ENCODE assay signal across 15 cellular contexts in genomic region chr7:47292832-47293309, GRCh38.
DNase-seq lines count a peak whose midpoint lies in the region; ATAC-seq, FAIRE-seq and TF ChIP-seq lines count a peak whose summit lies in the region.
"Had no signal": no experiment of that assay in that cellular context is flagged by ENCODE, and none has a peak within 500 bp of the region (broad histone marks: within the 10 kb centered on the region; RNA-seq: fewer than 3 reads in every experiment).

No MANE protein-coding gene starts in this region.

- no peaks in the 10 kb centered on the region for H3K79me2 ChIP-seq in Karpas-422 (ENCODE audit: low read length)

- H3K4me1 Mint-ChIP-seq in activated CD4-positive, alpha-beta T cell treated with anti-CD3 and anti-CD28 coated beads, Interleukin-2, amount 10 ng/mL, durations not matched to agents 24 days and 14 days: peaks cover 17% of the 10 kb centered on the region
- peaks cover 16% of the 10 kb centered on the region for H3K4me1 Mint-ChIP-seq in activated CD4-positive, alpha-beta T cell treated with anti-CD3 and anti-CD28 coated beads for 36 hours
- peaks cover 3% of the 10 kb centered on the region for H3K4me1 Mint-ChIP-seq in type B pancreatic cell (ENCODE audit: unreplicated experiment)
- no peaks in the 10 kb centered on the region for H3K4me1 Mint-ChIP-seq in activated T-helper 17 cell treated with anti-CD3 and anti-CD28 coated beads, Interleukin-2, amount 50 U/mL, for 72 hours

- H3K27me3 Mint-ChIP-seq in activated CD4-positive, alpha-beta T cell treated with anti-CD3 and anti-CD28 coated beads, Interleukin-2, amount 10 ng/mL, durations not matched to agents 24 days and 14 days: no peaks in the 10 kb centered on the region
- H3K27me3 Mint-ChIP-seq in activated CD4-positive, alpha-beta T cell treated with anti-CD3 and anti-CD28 coated beads for 36 hours: no peaks in the 10 kb centered on the region
- no peaks in the 10 kb centered on the region for H3K27me3 Mint-ChIP-seq in type B pancreatic cell
- peaks cover under 1% of the 10 kb centered on the region for H3K27me3 Mint-ChIP-seq in activated T-helper 17 cell treated with anti-CD3 and anti-CD28 coated beads, Interleukin-2, amount 50 U/mL, for 72 hours

- H3K36me3 Mint-ChIP-seq in activated CD4-positive, alpha-beta T cell treated with anti-CD3 and anti-CD28 coated beads, Interleukin-2, amount 10 ng/mL, durations not matched to agents 24 days and 14 days (ENCODE audit: low read depth): peaks cover 7% of the 10 kb centered on the region
- H3K36me3 Mint-ChIP-seq in activated CD4-positive, alpha-beta T cell treated with anti-CD3 and anti-CD28 coated beads for 36 hours (ENCODE audit: low read depth): no peaks in the 10 kb centered on the region
- peaks cover 65% of the 10 kb centered on the region for H3K36me3 Mint-ChIP-seq in type B pancreatic cell
- H3K36me3 Mint-ChIP-seq in activated T-helper 17 cell treated with anti-CD3 and anti-CD28 coated beads, Interleukin-2, amount 50 U/mL, for 72 hours (ENCODE audit: low read depth): no peaks in the 10 kb centered on the region

- H3K4me1 ChIP-seq in mucosa of descending colon (ENCODE audit: low read depth) (peaks cover 3% of the 10 kb centered on the region), Karpas-422 (ENCODE audit: low read length) (no peaks in the 10 kb centered on the region)

- no peak for DNase-seq in activated CD4-positive, alpha-beta T cell treated with anti-CD3 and anti-CD28 coated beads, Interleukin-2, amount 10 ng/mL, durations not matched to agents 24 days and 14 days
- DNase-seq in activated CD4-positive, alpha-beta T cell treated with anti-CD3 and anti-CD28 coated beads for 36 hours: no peak
- peak; percentile 5 for DNase-seq in bronchial epithelial cell (ENCODE audit: low read depth)
- DNase-seq in mucosa of descending colon: no peak
- DNase-seq in type B pancreatic cell (ENCODE audit: extremely low spot score, unreplicated experiment): no peak
- DNase-seq in NCI-H1105 (lab: John Stamatoyannopoulos, UW): no peak
- DNase-seq in Karpas-422: no peak
- DNase-seq: 8988T; activated gamma-delta T cell treated with Interleukin-2 at 50 U/mL for 16 hours; foreskin keratinocyte; NCI-H345; stimulated activated CD8-positive, alpha-beta memory T cell treated with anti-CD3 and anti-CD28 coated beads, Interleukin-4, amount 100 ng/mL, for 48 hours; thyroid gland; WERI-Rb-1 had no signal

- CTCF ChIA-PET in activated CD4-positive, alpha-beta T cell treated with anti-CD3 and anti-CD28 coated beads for 36 hours (lab: Charles Lee): no interaction called here

- intact Hi-C loops in activated CD4-positive, alpha-beta T cell treated with anti-CD3 and anti-CD28 coated beads, Interleukin-2, amount 10 ng/mL, durations not matched to agents 24 days and 14 days (cut with micrococcal nuclease): no loop called here
- intact Hi-C loops in activated CD4-positive, alpha-beta T cell treated with anti-CD3 and anti-CD28 coated beads for 36 hours (cut with DNase I, micrococcal nuclease): loop anchor here in 1 of 2 experiments (5.0 kb wide), 1 partner anchor 189 kb away; no protein-coding TSS in a partner anchor
- intact Hi-C loops in mucosa of descending colon (cut with DNase I, micrococcal nuclease): no loop called here

- H3K9me2 ChIP-seq in Karpas-422 (replicated peaks; ENCODE audit: insufficient read depth, low read length): no peaks in the 10 kb centered on the region

- no peaks in the 10 kb centered on the region for H3K9me3 ChIP-seq in mucosa of descending colon
- H3K9me3 ChIP-seq in Karpas-422 (ENCODE audit: low read length): no peaks in the 10 kb centered on the region
- H3K9me3 ChIP-seq: thyroid gland had no signal

- peaks cover 2% of the 10 kb centered on the region for H3K36me3 ChIP-seq in bronchial epithelial cell (ENCODE audit: control insufficient read depth, insufficient read depth, low read length)
- H3K36me3 ChIP-seq in mucosa of descending colon (ENCODE audit: low read depth): no peaks in the 10 kb centered on the region
- peaks cover 39% of the 10 kb centered on the region for H3K36me3 ChIP-seq in Karpas-422 (ENCODE audit: insufficient read depth, low read length)
- H3K36me3 ChIP-seq: WERI-Rb-1 had no signal

- no peak for TF ChIP-seq CTCF in bronchial epithelial cell (IDR thresholded peaks at IDR 0.05; ENCODE audit: insufficient read depth, low read length, severe bottlenecking)
- no peak for TF ChIP-seq CTCF in mucosa of descending colon (IDR thresholded peaks at IDR 0.05)
- TF ChIP-seq CTCF in type B pancreatic cell (conservative IDR thresholded peaks at IDR 0.05): no peak

- no peak overlapping the region for H3K4me2 ChIP-seq in Karpas-422 (ENCODE audit: low read depth, low read length, poor library complexity, severe bottlenecking)

- H3K4me3 ChIP-seq in bronchial epithelial cell (ENCODE audit: low read depth, low read length) (no peak overlapping the region), mucosa of descending colon (no peak overlapping the region), Karpas-422 (ENCODE audit: low read length) (no peak overlapping the region)
- H3K4me3 ChIP-seq: thyroid gland had no signal

- H2AFZ ChIP-seq in Karpas-422 (ENCODE audit: low read length): no peak overlapping the region

- FAIRE-seq in bronchial epithelial cell (lab: Jason Lieb, UNC): no peak

- no peaks in the 10 kb centered on the region for H3K9me3 Mint-ChIP-seq in activated CD4-positive, alpha-beta T cell treated with anti-CD3 and anti-CD28 coated beads, Interleukin-2, amount 10 ng/mL, durations not matched to agents 24 days and 14 days
- H3K9me3 Mint-ChIP-seq in activated CD4-positive, alpha-beta T cell treated with anti-CD3 and anti-CD28 coated beads for 36 hours (ENCODE audit: low read depth): no peaks in the 10 kb centered on the region
- H3K9me3 Mint-ChIP-seq in type B pancreatic cell: no peaks in the 10 kb centered on the region
- peaks cover 5% of the 10 kb centered on the region for H3K9me3 Mint-ChIP-seq in activated T-helper 17 cell treated with anti-CD3 and anti-CD28 coated beads, Interleukin-2, amount 50 U/mL, for 72 hours

- no peak overlapping the region for H3K9ac ChIP-seq in Karpas-422 (ENCODE audit: low read length)

- no peak for ATAC-seq in activated CD4-positive, alpha-beta T cell treated with anti-CD3 and anti-CD28 coated beads for 36 hours
- ATAC-seq in mucosa of descending colon: peak; percentile 38
- no peak for ATAC-seq in activated T-helper 17 cell treated with anti-CD3 and anti-CD28 coated beads, Interleukin-2, amount 50 U/mL, for 72 hours (replicated peaks)
- ATAC-seq: foreskin keratinocyte had no signal

- H3K27ac ChIP-seq in Karpas-422 (ENCODE audit: low read length): no peak overlapping the region
- H3K27ac ChIP-seq: WERI-Rb-1 had no signal

- H4K20me1 ChIP-seq in Karpas-422 (ENCODE audit: insufficient read depth, low read depth, low read length): no peaks in the 10 kb centered on the region

- H3K4me3 Mint-ChIP-seq in activated CD4-positive, alpha-beta T cell treated with anti-CD3 and anti-CD28 coated beads, Interleukin-2, amount 10 ng/mL, durations not matched to agents 24 days and 14 days: no peak overlapping the region
- H3K4me3 Mint-ChIP-seq in activated CD4-positive, alpha-beta T cell treated with anti-CD3 and anti-CD28 coated beads for 36 hours: no peak overlapping the region
- no peak overlapping the region for H3K4me3 Mint-ChIP-seq in type B pancreatic cell
- H3K4me3 Mint-ChIP-seq in activated T-helper 17 cell treated with anti-CD3 and anti-CD28 coated beads, Interleukin-2, amount 50 U/mL, for 72 hours: no peak overlapping the region

- H3K27me3 ChIP-seq in bronchial epithelial cell (ENCODE audit: control insufficient read depth, insufficient read depth, low read length): no peaks in the 10 kb centered on the region
- H3K27me3 ChIP-seq in Karpas-422 (ENCODE audit: low read length): no peaks in the 10 kb centered on the region
- H3K27me3 ChIP-seq: foreskin keratinocyte, thyroid gland had no signal

- H3K27ac Mint-ChIP-seq in activated CD4-positive, alpha-beta T cell treated with anti-CD3 and anti-CD28 coated beads, Interleukin-2, amount 10 ng/mL, durations not matched to agents 24 days and 14 days: peak overlapping the region; percentile 51
- no peak overlapping the region for H3K27ac Mint-ChIP-seq in activated CD4-positive, alpha-beta T cell treated with anti-CD3 and anti-CD28 coated beads for 36 hours
- H3K27ac Mint-ChIP-seq in type B pancreatic cell: peak overlapping the region; percentile 16
- no peak overlapping the region for H3K27ac Mint-ChIP-seq in activated T-helper 17 cell treated with anti-CD3 and anti-CD28 coated beads, Interleukin-2, amount 50 U/mL, for 72 hours

- POLR2A ChIA-PET in activated CD4-positive, alpha-beta T cell treated with anti-CD3 and anti-CD28 coated beads for 36 hours (lab: Charles Lee): no interaction called here

Comparison
In these comparisons a context has a peak if more than half of its experiments do, and no peak if none do; other contexts are left out.
1. H3K27ac Mint-ChIP-seq: peak in activated CD4-positive, alpha-beta T cell treated with anti-CD3 and anti-CD28 coated beads, Interleukin-2, amount 10 ng/mL, durations not matched to agents 24 days and 14 days (single experiment) and type B pancreatic cell (single experiment); none in activated CD4-positive, alpha-beta T cell treated with anti-CD3 and anti-CD28 coated beads for 36 hours (single experiment) and activated T-helper 17 cell treated with anti-CD3 and anti-CD28 coated beads, Interleukin-2, amount 50 U/mL, for 72 hours (single experiment).